In the genomic region with DNA sequence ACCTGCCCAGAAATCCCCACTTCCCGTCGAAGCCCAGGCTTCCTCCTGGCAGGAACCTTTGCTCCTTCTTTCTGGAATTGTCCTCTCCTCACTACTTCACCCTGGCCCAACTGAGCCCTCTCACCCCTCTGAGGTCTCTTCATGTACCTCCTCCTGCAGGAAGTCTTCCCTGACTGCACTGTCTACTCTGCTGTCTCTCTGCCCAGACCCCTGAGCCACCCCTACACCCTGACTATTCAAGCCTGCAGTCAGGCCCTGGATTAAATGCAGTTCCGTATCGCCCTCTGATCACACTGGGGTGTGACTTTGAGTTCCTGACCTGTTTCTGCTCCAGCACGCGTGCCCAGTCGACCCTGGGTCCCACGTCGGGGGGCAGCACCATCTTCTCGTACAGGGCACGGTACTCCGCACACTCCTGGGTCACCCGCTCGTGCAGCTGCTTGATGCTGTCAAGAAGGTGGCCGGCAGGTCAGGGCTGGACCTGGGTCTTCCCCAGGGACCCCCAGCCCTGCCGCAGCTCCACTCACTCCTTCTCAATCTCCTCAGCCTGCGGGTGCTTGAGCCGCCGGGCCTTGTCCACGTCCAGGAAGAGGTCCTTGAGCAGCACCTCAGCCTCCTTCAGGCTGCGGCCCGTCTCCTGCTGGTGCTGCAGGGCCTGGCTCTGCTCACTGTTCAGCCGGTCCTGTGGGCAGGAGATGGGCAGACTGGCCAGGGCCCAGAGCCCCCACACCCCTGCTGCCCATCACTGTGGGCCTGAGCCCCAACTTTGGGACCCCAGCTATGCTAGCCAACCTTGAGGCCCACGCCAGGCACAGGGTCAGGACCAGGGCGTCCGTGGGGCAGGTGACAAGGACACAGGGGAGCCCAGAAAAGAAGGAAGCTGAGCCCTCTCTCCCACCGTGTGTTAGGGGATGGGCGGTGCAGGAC, we compare ENCODE assay signal across 19 cellular contexts. TPM values are rescaled to one million over a fixed set of nuclear protein-coding genes. Genes with fewer than 3 reads are reported as not detected.
A peak's percentile ranks its signal among the peaks of the same experiment; 100 is the strongest.
DNase-seq lines count a peak whose midpoint lies in the region; ATAC-seq and TF ChIP-seq lines count a peak whose summit lies in the region.
"Had no signal": no experiment of that assay in that cellular context is flagged by ENCODE, and none has a peak within 500 bp of the region (broad histone marks: within the 10 kb centered on the region; RNA-seq: fewer than 3 reads in every experiment).

No MANE protein-coding gene starts in this region.

- H3K27me3 ChIP-seq in neural progenitor cell: no peaks in the 10 kb centered on the region

- DNase-seq in activated CD8-positive, alpha-beta T cell treated with anti-CD3 and anti-CD28 coated beads for 36 hours: no peak
- DNase-seq in activated CD8-positive, alpha-beta T cell treated with anti-CD3 and anti-CD28 coated beads, Interleukin-2, amount 10 ng/mL, durations not matched to agents 7 days and 5 days: no peak
- no peak for DNase-seq in central memory CD8-positive, alpha-beta T cell (ENCODE audit: low spot score in 2 of 2)
- DNase-seq in neural progenitor cell (ENCODE audit: low spot score) (no peak), ACHN (no peak), NCI-H774 (lab: John Stamatoyannopoulos, UW) (no peak)
- DNase-seq: C1 segment of cervical spinal cord, DMS53, Karpas-422, MM.1S, NCI-H1105 treated with DMSO at 0.1 percent for 48 hours, NCI-H187, NCI-H446, NCI-H748 treated with DMSO at 0.1 percent for 48 hours, SHP77 treated with DMSO at 0.1 percent for 48 hours had no signal

- no peaks in the 10 kb centered on the region for H3K9me3 Mint-ChIP-seq in activated CD8-positive, alpha-beta T cell treated with anti-CD3 and anti-CD28 coated beads for 36 hours
- no peaks in the 10 kb centered on the region for H3K9me3 Mint-ChIP-seq in activated CD8-positive, alpha-beta T cell treated with anti-CD3 and anti-CD28 coated beads, Interleukin-2, amount 10 ng/mL, durations not matched to agents 7 days and 5 days (ENCODE audit: insufficient read depth)
- H3K9me3 Mint-ChIP-seq in central memory CD8-positive, alpha-beta T cell: no peaks in the 10 kb centered on the region
- no peaks in the 10 kb centered on the region for H3K9me3 Mint-ChIP-seq in neural progenitor cell

- intact Hi-C loops in activated CD8-positive, alpha-beta T cell treated with anti-CD3 and anti-CD28 coated beads for 36 hours (cut with micrococcal nuclease): no loop called here

- TF ChIP-seq CTCF in activated CD8-positive, alpha-beta T cell treated with anti-CD3 and anti-CD28 coated beads for 36 hours (IDR thresholded peaks at IDR 0.05): no peak
- no peak for TF ChIP-seq CTCF in neural progenitor cell (IDR thresholded peaks at IDR 0.05)

- POLR2A ChIA-PET in activated CD8-positive, alpha-beta T cell treated with anti-CD3 and anti-CD28 coated beads for 36 hours (lab: Charles Lee): interaction anchor here (0.6 to 0.8 kb wide), 3 partner anchors 8 to 74 kb away, joined by 3 to 4 read pairs (median 3); no protein-coding TSS in a partner anchor
- POLR2A ChIA-PET in activated CD8-positive, alpha-beta T cell treated with anti-CD3 and anti-CD28 coated beads, Interleukin-2, amount 10 ng/mL, durations not matched to agents 7 days and 5 days (lab: Charles Lee): no interaction called here

- H2AFZ ChIP-seq in neural progenitor cell (replicated peaks): no peak overlapping the region

- no peaks in the 10 kb centered on the region for H3K36me3 ChIP-seq in neural progenitor cell

- no peaks in the 10 kb centered on the region for H3K4me1 ChIP-seq in neural progenitor cell
- H3K4me1 ChIP-seq: Caco-2 had no signal

- no peaks in the 10 kb centered on the region for H3K36me3 Mint-ChIP-seq in activated CD8-positive, alpha-beta T cell treated with anti-CD3 and anti-CD28 coated beads for 36 hours (ENCODE audit: low read depth)
- H3K36me3 Mint-ChIP-seq in activated CD8-positive, alpha-beta T cell treated with anti-CD3 and anti-CD28 coated beads, Interleukin-2, amount 10 ng/mL, durations not matched to agents 7 days and 5 days (ENCODE audit: low read depth): no peaks in the 10 kb centered on the region
- H3K36me3 Mint-ChIP-seq in central memory CD8-positive, alpha-beta T cell (ENCODE audit: insufficient read depth): peaks cover 3% of the 10 kb centered on the region
- no peaks in the 10 kb centered on the region for H3K36me3 Mint-ChIP-seq in neural progenitor cell

- H3K4me3 Mint-ChIP-seq in activated CD8-positive, alpha-beta T cell treated with anti-CD3 and anti-CD28 coated beads for 36 hours: no peak overlapping the region
- no peak overlapping the region for H3K4me3 Mint-ChIP-seq in activated CD8-positive, alpha-beta T cell treated with anti-CD3 and anti-CD28 coated beads, Interleukin-2, amount 10 ng/mL, durations not matched to agents 7 days and 5 days
- no peak overlapping the region for H3K4me3 Mint-ChIP-seq in central memory CD8-positive, alpha-beta T cell
- H3K4me3 Mint-ChIP-seq in neural progenitor cell: peak overlapping the region; percentile 33

- H3F3A ChIP-seq in neural progenitor cell (ENCODE audit: low read depth): no peaks in the 10 kb centered on the region

- H4K20me1 ChIP-seq in neural progenitor cell (ENCODE audit: low read depth): no peaks in the 10 kb centered on the region

- H3K9me3 ChIP-seq in neural progenitor cell (ENCODE audit: low read depth): no peaks in the 10 kb centered on the region
- H3K9me3 ChIP-seq: Caco-2 had no signal

- H3K4me2 ChIP-seq in neural progenitor cell: no peak overlapping the region

- in situ Hi-C loops in ACHN (cut with HindIII; ENCODE audit: low pct_ligation_motif_present, low pct_unique_long_range_greater_than_20kb, low sequenced_read_pairs): no loop called here

- no peak overlapping the region for H3K4me3 ChIP-seq in neural progenitor cell

- ATAC-seq in activated CD8-positive, alpha-beta T cell treated with anti-CD3 and anti-CD28 coated beads for 36 hours: no peak
- ATAC-seq in activated CD8-positive, alpha-beta T cell treated with anti-CD3 and anti-CD28 coated beads, Interleukin-2, amount 10 ng/mL, durations not matched to agents 7 days and 5 days: no peak
- no peak for ATAC-seq in central memory CD8-positive, alpha-beta T cell (replicated peaks; ENCODE audit: extremely low read depth, poor library complexity, severe bottlenecking)
- ATAC-seq: HepG2, Panc1 had no signal

- H3K27ac Mint-ChIP-seq in activated CD8-positive, alpha-beta T cell treated with anti-CD3 and anti-CD28 coated beads for 36 hours: peak overlapping the region; percentile 38
- H3K27ac Mint-ChIP-seq in activated CD8-positive, alpha-beta T cell treated with anti-CD3 and anti-CD28 coated beads, Interleukin-2, amount 10 ng/mL, durations not matched to agents 7 days and 5 days: no peak overlapping the region
- peak overlapping the region; percentile 33 for H3K27ac Mint-ChIP-seq in central memory CD8-positive, alpha-beta T cell (ENCODE audit: low read depth)
- H3K27ac Mint-ChIP-seq in neural progenitor cell: peak overlapping the region; percentile 1

- H3K4me1 Mint-ChIP-seq in activated CD8-positive, alpha-beta T cell treated with anti-CD3 and anti-CD28 coated beads for 36 hours (ENCODE audit: low read depth): no peaks in the 10 kb centered on the region
- H3K4me1 Mint-ChIP-seq in activated CD8-positive, alpha-beta T cell treated with anti-CD3 and anti-CD28 coated beads, Interleukin-2, amount 10 ng/mL, durations not matched to agents 7 days and 5 days (ENCODE audit: low read depth): peaks cover 1% of the 10 kb centered on the region
- no peaks in the 10 kb centered on the region for H3K4me1 Mint-ChIP-seq in central memory CD8-positive, alpha-beta T cell
- H3K4me1 Mint-ChIP-seq in neural progenitor cell: peaks cover 6% of the 10 kb centered on the region

- no peaks in the 10 kb centered on the region for H3K79me2 ChIP-seq in neural progenitor cell (ENCODE audit: low read depth)

- H3K27ac ChIP-seq in neural progenitor cell: no peak overlapping the region
- H3K27ac ChIP-seq: 22Rv1 had no signal

- CTCF ChIA-PET in activated CD8-positive, alpha-beta T cell treated with anti-CD3 and anti-CD28 coated beads for 36 hours (lab: Charles Lee): interaction anchor here (0.9 kb wide), 1 partner anchor 15 kb away, joined by 3 read pairs; no protein-coding TSS in a partner anchor
- CTCF ChIA-PET in activated CD8-positive, alpha-beta T cell treated with anti-CD3 and anti-CD28 coated beads, Interleukin-2, amount 10 ng/mL, durations not matched to agents 7 days and 5 days (lab: Charles Lee): interaction anchor here (1.1 kb wide), 1 partner anchor 9 kb away, joined by 3 read pairs; no protein-coding TSS in a partner anchor

- no peak overlapping the region for H3K9ac ChIP-seq in neural progenitor cell

- H3K27me3 Mint-ChIP-seq in activated CD8-positive, alpha-beta T cell treated with anti-CD3 and anti-CD28 coated beads for 36 hours: no peaks in the 10 kb centered on the region
- no peaks in the 10 kb centered on the region for H3K27me3 Mint-ChIP-seq in activated CD8-positive, alpha-beta T cell treated with anti-CD3 and anti-CD28 coated beads, Interleukin-2, amount 10 ng/mL, durations not matched to agents 7 days and 5 days (ENCODE audit: low read depth)
- no peaks in the 10 kb centered on the region for H3K27me3 Mint-ChIP-seq in central memory CD8-positive, alpha-beta T cell
- H3K27me3 Mint-ChIP-seq in neural progenitor cell (ENCODE audit: insufficient read depth, low read depth): no peaks in the 10 kb centered on the region

RNA-seq across cellular contexts. Expression of a gene that starts 3.9 kb away (rescaled TPM):
- under 1 TPM; 0.16 to 0.34 TPM for total RNA-seq in activated CD8-positive, alpha-beta T cell treated with anti-CD3 and anti-CD28 coated beads for 36 hours
- under 1 TPM; 0.34 to 0.47 TPM for total RNA-seq in activated CD8-positive, alpha-beta T cell treated with anti-CD3 and anti-CD28 coated beads, Interleukin-2, amount 10 ng/mL, durations not matched to agents 7 days and 5 days
- total RNA-seq in neural progenitor cell (ENCODE audit: low replicate concordance): not detected in 2 replicates

RNA-seq across cellular contexts. Expression of a gene that starts 22.6 kb away (rescaled TPM):
- total RNA-seq in activated CD8-positive, alpha-beta T cell treated with anti-CD3 and anti-CD28 coated beads for 36 hours: 1 to 10 TPM; 3.8 to 4.1 TPM
- total RNA-seq in activated CD8-positive, alpha-beta T cell treated with anti-CD3 and anti-CD28 coated beads, Interleukin-2, amount 10 ng/mL, durations not matched to agents 7 days and 5 days: 1 to 10 TPM; 6.4 to 7.3 TPM
- total RNA-seq in neural progenitor cell (ENCODE audit: low replicate concordance): 3.0 and 6.8 TPM in 2 replicates

RNA-seq across cellular contexts. Expression of a gene that starts 44.2 kb away (rescaled TPM):
- total RNA-seq in activated CD8-positive, alpha-beta T cell treated with anti-CD3 and anti-CD28 coated beads for 36 hours: 10 to 100 TPM; 11.7 to 13.2 TPM
- 10 to 100 TPM; 16.8 to 21.0 TPM for total RNA-seq in activated CD8-positive, alpha-beta T cell treated with anti-CD3 and anti-CD28 coated beads, Interleukin-2, amount 10 ng/mL, durations not matched to agents 7 days and 5 days
- 5.9 and 9.4 TPM in 2 replicates for total RNA-seq in neural progenitor cell (ENCODE audit: low replicate concordance)

RNA-seq across cellular contexts. Expression of a gene that starts 44.3 kb away (rescaled TPM):
- 10 to 100 TPM; 23.0 to 24.1 TPM for total RNA-seq in activated CD8-positive, alpha-beta T cell treated with anti-CD3 and anti-CD28 coated beads for 36 hours
- 10 to 100 TPM; 30.3 to 32.2 TPM for total RNA-seq in activated CD8-positive, alpha-beta T cell treated with anti-CD3 and anti-CD28 coated beads, Interleukin-2, amount 10 ng/mL, durations not matched to agents 7 days and 5 days
- 9.7 and 12.2 TPM in 2 replicates for total RNA-seq in neural progenitor cell (ENCODE audit: low replicate concordance)

RNA-seq across cellular contexts. Expression of a gene that starts 49.1 kb away (rescaled TPM):
- total RNA-seq in activated CD8-positive, alpha-beta T cell treated with anti-CD3 and anti-CD28 coated beads for 36 hours: 100 to 1,000 TPM; 132 to 135 TPM
- total RNA-seq in activated CD8-positive, alpha-beta T cell treated with anti-CD3 and anti-CD28 coated beads, Interleukin-2, amount 10 ng/mL, durations not matched to agents 7 days and 5 days: 10 to 100 TPM; 85.1 to 86.0 TPM
- total RNA-seq in neural progenitor cell (ENCODE audit: low replicate concordance): 31.7 and 32.8 TPM in 2 replicates
